ENCODE assay signal across 10 cellular contexts in the genomic region with DNA sequence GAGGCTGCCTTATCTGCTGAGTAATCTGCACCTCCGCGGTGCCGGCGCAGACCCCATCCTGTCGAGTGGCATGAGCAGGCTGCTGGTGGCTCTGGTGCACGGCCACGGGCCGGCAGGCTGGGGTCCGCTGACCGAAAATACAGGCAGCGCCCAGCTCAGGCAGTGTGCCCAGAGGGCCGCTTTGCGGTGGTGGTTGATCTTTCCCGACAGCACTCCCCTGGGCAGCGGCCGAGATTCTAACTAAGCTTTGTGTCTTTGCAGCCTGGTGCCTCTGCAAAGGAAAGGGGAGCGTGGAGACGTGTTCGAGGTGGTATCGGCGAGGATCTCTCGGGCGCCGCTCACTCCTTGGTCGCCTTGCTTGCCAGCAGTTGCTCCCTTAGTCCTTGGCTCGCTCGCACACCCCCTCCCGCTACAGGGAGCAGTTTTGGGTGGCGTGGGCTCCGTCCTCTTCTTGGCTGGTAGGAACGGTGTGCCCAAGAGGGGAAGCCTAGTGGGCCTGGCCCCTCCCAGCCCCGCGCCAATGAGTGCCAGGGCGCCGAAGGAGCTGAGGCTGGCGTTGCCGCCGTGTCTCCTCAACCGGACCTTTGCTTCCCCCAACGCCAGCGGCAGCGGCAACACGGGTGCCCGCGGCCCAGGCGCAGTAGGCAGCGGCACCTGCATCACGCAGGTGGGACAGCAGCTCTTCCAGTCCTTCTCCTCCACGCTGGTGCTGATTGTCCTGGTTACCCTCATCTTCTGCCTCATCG. TPM values are rescaled to one million over a fixed set of nuclear protein-coding genes. Genes with fewer than 3 reads are reported as not detected.
DNase-seq lines count a peak whose midpoint lies in the region; ATAC-seq, FAIRE-seq and TF ChIP-seq lines count a peak whose summit lies in the region.
"Had no signal": no experiment of that assay in that cellular context is flagged by ENCODE, and none has a peak within 500 bp of the region (broad histone marks: within the 10 kb centered on the region; RNA-seq: fewer than 3 reads in every experiment).

No MANE protein-coding gene starts in this region.

- H3K4me1 ChIP-seq in mesendoderm (ENCODE audit: control insufficient read depth, low read depth, low read length) = peaks cover 2% of the 10 kb centered on the region

- H3K79me1 ChIP-seq in mesendoderm (ENCODE audit: low read length) = no peaks in the 10 kb centered on the region

- H4K8ac ChIP-seq in mesendoderm (ENCODE audit: low read depth, low read length) = no peak overlapping the region

- H3K23ac ChIP-seq in mesendoderm (ENCODE audit: low read length) = peak overlapping the region; percentile 60

- no peak overlapping the region for H3K27ac ChIP-seq in mesendoderm (ENCODE audit: low read depth, low read length)

- FAIRE-seq in GM19239 (lab: Jason Lieb, UNC) = no peak
- FAIRE-seq: frontal cortex had no signal

- POLR2A ChIA-PET in naive thymus-derived CD8-positive, alpha-beta T cell (lab: Charles Lee) = no interaction called here

- peaks cover 0 to 7% (median 0%) of the 10 kb centered on the region in 4 donors for H3K4me1 Mint-ChIP-seq in naive thymus-derived CD8-positive, alpha-beta T cell

- no peak overlapping the region for H2AK5ac ChIP-seq in mesendoderm (ENCODE audit: low read length)

- no peak overlapping the region for H4K5ac ChIP-seq in mesendoderm (ENCODE audit: low read length)

- no peak overlapping the region for H3K4ac ChIP-seq in mesendoderm (ENCODE audit: low read depth, low read length)

- H3K27me3 Mint-ChIP-seq in naive thymus-derived CD8-positive, alpha-beta T cell = peaks cover 20 to 57% (median 35%) of the 10 kb centered on the region in 5 donors

- peak overlapping the region; percentile 75 for H3K4me2 ChIP-seq in mesendoderm (ENCODE audit: low read length)

- DNase-seq in AG10803 (ENCODE audit: low read depth) = no peak
- DNase-seq in M059J (ENCODE audit: low read depth) = peak; percentile 61
- DNase-seq in ecto neural progenitor cell (ENCODE audit: low spot score) = peak; percentile 61
- peak; percentile 40 for DNase-seq in mesendoderm
- no peak for DNase-seq in naive thymus-derived CD8-positive, alpha-beta T cell
- DNase-seq in SW480 (ENCODE audit: low spot score) = no peak
- no peak for DNase-seq in activated naive CD4-positive, alpha-beta T cell (lab: John Stamatoyannopoulos, UW)
- no peak for DNase-seq in GM19239 (ENCODE audit: insufficient read length, low spot score)
- DNase-seq: activated CD4-positive, CD25-positive, alpha-beta regulatory T cell had no signal

- H3K18ac ChIP-seq in mesendoderm (ENCODE audit: low read length) = no peak overlapping the region

- H3K56ac ChIP-seq in mesendoderm (ENCODE audit: low read length) = peak overlapping the region; percentile 47

- TF ChIP-seq CTCF in AG10803 (conservative IDR thresholded peaks at IDR 0.05; ENCODE audit: low read length) = no peak

- no peak overlapping the region for H2BK120ac ChIP-seq in mesendoderm (ENCODE audit: low read depth, low read length)

- H3K27me3 ChIP-seq in mesendoderm (ENCODE audit: insufficient read depth, low read length, poor library complexity) = peaks cover 14% of the 10 kb centered on the region

- peaks cover 0 to 11% (median 5%) of the 10 kb centered on the region in 9 donors for H3K9me3 Mint-ChIP-seq in naive thymus-derived CD8-positive, alpha-beta T cell

- no CpG with 5 or more reads among the region's 50 CpGs for WGBS in mesendoderm (ENCODE audit: extremely low coverage, insufficient coverage, low lambda C conversion rate)

- no peak for ATAC-seq in naive thymus-derived CD8-positive, alpha-beta T cell

- H3K4me3 Mint-ChIP-seq in naive thymus-derived CD8-positive, alpha-beta T cell = no peak overlapping the region

- H3K36me3 Mint-ChIP-seq in naive thymus-derived CD8-positive, alpha-beta T cell = peaks cover 0 to 12% (median 3%) of the 10 kb centered on the region in 3 donors

- H3K9ac ChIP-seq in mesendoderm (ENCODE audit: low read length) = peak overlapping the region; percentile 23

- no peaks in the 10 kb centered on the region for H3K79me2 ChIP-seq in mesendoderm (ENCODE audit: control insufficient read depth, insufficient read depth, low read length)

- H3K4me3 ChIP-seq in AG10803 (ENCODE audit: low read length) (peak overlapping the region; percentile 72), mesendoderm (ENCODE audit: low read length) (peak overlapping the region; percentile 8)

- no peak overlapping the region for H2BK5ac ChIP-seq in mesendoderm (ENCODE audit: low read length)

- H3K27ac Mint-ChIP-seq in naive thymus-derived CD8-positive, alpha-beta T cell = no peak overlapping the region

- no peaks in the 10 kb centered on the region for H3K36me3 ChIP-seq in mesendoderm (ENCODE audit: control insufficient read depth, insufficient read depth, low read length)

- H2BK15ac ChIP-seq in mesendoderm (replicated peaks; ENCODE audit: low read depth) = no peak overlapping the region

RNA-seq across cellular contexts. Expression of gene C11orf87, which starts 1.3 kb away (rescaled TPM):
- total RNA-seq in M059J (2014; rRNA removed; shearing (Covaris generic)) = 0.02 and 0.34 TPM in 2 replicates
- 0.58 TPM for polyA plus RNA-seq in mesendoderm (2013, experiment 1 of 2)
- 0.53 TPM for polyA plus RNA-seq in mesendoderm (2013, experiment 2 of 2)
- total RNA-seq in naive thymus-derived CD8-positive, alpha-beta T cell = not detected
- not detected for polyA plus RNA-seq in naive thymus-derived CD8-positive, alpha-beta T cell

Comparison
In these comparisons a context has a peak if more than half of its experiments do, and no peak if none do; other contexts are left out.
1. DNase-seq: peak in M059J (single experiment), ecto neural progenitor cell (single experiment) and mesendoderm (single experiment); none in AG10803 (single experiment), naive thymus-derived CD8-positive, alpha-beta T cell (0 of 10), SW480 (single experiment), activated naive CD4-positive, alpha-beta T cell (0 of 4) and GM19239 (single experiment).